ENCODE assay signal across 8 cellular contexts in the genomic region with DNA sequence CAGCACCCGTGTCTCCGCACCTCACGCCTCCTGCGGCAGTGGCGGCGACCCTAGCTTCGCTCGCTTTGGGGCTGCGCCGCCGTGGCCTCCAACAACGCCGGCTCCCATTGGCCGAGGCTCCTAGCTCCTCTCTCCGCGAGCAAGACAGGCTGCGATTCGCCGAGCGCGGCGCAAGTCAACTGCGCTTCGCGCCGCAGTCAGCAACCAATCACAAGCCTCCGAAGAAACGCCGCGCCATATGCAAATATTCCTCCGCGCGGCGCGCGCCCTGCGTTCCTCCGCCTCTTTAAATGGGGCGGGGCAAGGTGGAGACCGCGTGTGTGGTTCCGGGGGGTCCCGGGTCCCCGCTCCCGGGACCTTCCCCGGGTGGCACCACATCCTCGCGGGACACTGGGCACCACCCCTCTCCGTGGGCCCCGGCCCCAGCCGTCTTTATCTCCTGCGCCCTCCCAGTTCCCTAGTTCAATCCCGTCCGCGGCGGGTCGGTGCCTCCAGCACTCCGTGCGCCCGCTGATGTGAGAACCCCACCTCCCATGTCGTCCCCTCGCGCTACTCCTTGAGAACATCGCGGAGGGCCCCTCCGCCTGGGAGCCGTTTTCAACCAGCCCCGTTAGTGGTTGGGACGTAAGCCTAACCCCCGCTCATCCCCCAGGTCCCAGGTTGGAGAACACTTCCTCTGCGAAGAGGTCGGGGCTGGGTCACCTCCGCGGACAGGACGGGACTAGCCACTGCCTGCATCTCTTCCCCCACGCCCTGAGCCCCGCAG. TPM values are rescaled to one million over a fixed set of nuclear protein-coding genes. Genes with fewer than 3 reads are reported as not detected.
A peak's percentile ranks its signal among the peaks of the same experiment; 100 is the strongest.
DNase-seq lines count a peak whose midpoint lies in the region; ATAC-seq and TF ChIP-seq lines count a peak whose summit lies in the region.

A gene with protein sequence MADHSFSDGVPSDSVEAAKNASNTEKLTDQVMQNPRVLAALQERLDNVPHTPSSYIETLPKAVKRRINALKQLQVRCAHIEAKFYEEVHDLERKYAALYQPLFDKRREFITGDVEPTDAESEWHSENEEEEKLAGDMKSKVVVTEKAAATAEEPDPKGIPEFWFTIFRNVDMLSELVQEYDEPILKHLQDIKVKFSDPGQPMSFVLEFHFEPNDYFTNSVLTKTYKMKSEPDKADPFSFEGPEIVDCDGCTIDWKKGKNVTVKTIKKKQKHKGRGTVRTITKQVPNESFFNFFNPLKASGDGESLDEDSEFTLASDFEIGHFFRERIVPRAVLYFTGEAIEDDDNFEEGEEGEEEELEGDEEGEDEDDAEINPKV (minus strand): TSS at position 96 of the 766 bp plus-strand sequence. CDS start 13,109 bp downstream, outside the sequence.

- TF ChIP-seq CTCF in BJ (IDR thresholded peaks at IDR 0.05; ENCODE audit: insufficient read depth, low read depth, low read length), result no peak

- peak within 1 kb of the TSS; percentile 98 for H3K4me3 Mint-ChIP-seq in activated CD4-positive, alpha-beta T cell treated with anti-CD3 and anti-CD28 coated beads, Interleukin-2, amount 10 ng/mL, durations not matched to agents 24 days and 14 days

- peaks cover 30% of the 10 kb centered on the region for H3K4me1 Mint-ChIP-seq in activated CD4-positive, alpha-beta T cell treated with anti-CD3 and anti-CD28 coated beads, Interleukin-2, amount 10 ng/mL, durations not matched to agents 24 days and 14 days

- H3K36me3 ChIP-seq in BJ (ENCODE audit: control insufficient read depth, insufficient read depth, low read length), result no peaks in the 10 kb centered on the region; the same call in 1 of the 2 replicates

- POLR2A ChIA-PET in BJ (lab: Charles Lee), result interaction anchor here (0.9 kb wide), 1 partner anchor 47 kb away, joined by 5 read pairs; no protein-coding TSS in a partner anchor

- no peaks in the 10 kb centered on the region for H3K9me3 Mint-ChIP-seq in activated CD4-positive, alpha-beta T cell treated with anti-CD3 and anti-CD28 coated beads, Interleukin-2, amount 10 ng/mL, durations not matched to agents 24 days and 14 days

- intact Hi-C loops in activated CD4-positive, alpha-beta T cell treated with anti-CD3 and anti-CD28 coated beads, Interleukin-2, amount 10 ng/mL, durations not matched to agents 24 days and 14 days (cut with micrococcal nuclease), result loop anchor here (1.0 to 5.0 kb wide), 4 partner anchors 22 to 100 kb away; a partner anchor contains a TSS

- H3K27ac Mint-ChIP-seq in activated CD4-positive, alpha-beta T cell treated with anti-CD3 and anti-CD28 coated beads, Interleukin-2, amount 10 ng/mL, durations not matched to agents 24 days and 14 days, result peak within 1 kb of the TSS; percentile 99

- H3K27me3 Mint-ChIP-seq in activated CD4-positive, alpha-beta T cell treated with anti-CD3 and anti-CD28 coated beads, Interleukin-2, amount 10 ng/mL, durations not matched to agents 24 days and 14 days, result no peaks in the 10 kb centered on the region

- DNase-seq in BJ (ENCODE audit: low read depth), result peak; percentile 69
- peak; percentile 97 for DNase-seq in NCI-H526 treated with DMSO at 0.1 percent for 48 hours (lab: John Stamatoyannopoulos, UW)
- DNase-seq in activated CD4-positive, alpha-beta T cell treated with anti-CD3 and anti-CD28 coated beads, Interleukin-2, amount 10 ng/mL, durations not matched to agents 24 days and 14 days, result peak; percentile 99
- DNase-seq in cortex of kidney (lab: John Stamatoyannopoulos, UW), result peak; percentile 87
- DNase-seq in left kidney (ENCODE audit: low read depth, low spot score), result peak; percentile 99
- DNase-seq in stimulated activated CD4-positive, alpha-beta T cell treated with anti-CD3 and anti-CD28 coated beads, Interleukin-2, amount 100 ng/mL, for 24 hours, result peak; percentile 95 to 96

- CTCF ChIA-PET in BJ (lab: Yijun Ruan, JAX), result interaction anchor here (0.7 to 1.7 kb wide), 2 partner anchors 173 to 461 kb away, joined by 3 to 4 read pairs; a partner anchor contains a TSS

- ATAC-seq in GM19324 (IDR thresholded peaks at IDR 0.05; ENCODE audit: low FRiP score, unreplicated experiment) (peak; percentile 89), HG03469 (IDR thresholded peaks at IDR 0.05; ENCODE audit: unreplicated experiment) (peak; percentile 76)

- H3K27me3 ChIP-seq in BJ (ENCODE audit: control insufficient read depth, insufficient read depth, low read length), result no peaks in the 10 kb centered on the region

- H3K36me3 Mint-ChIP-seq in activated CD4-positive, alpha-beta T cell treated with anti-CD3 and anti-CD28 coated beads, Interleukin-2, amount 10 ng/mL, durations not matched to agents 24 days and 14 days (ENCODE audit: low read depth), result peaks cover 31% of the 10 kb centered on the region

- peak within 1 kb of the TSS; percentile 48 for H3K4me3 ChIP-seq in BJ (ENCODE audit: low read depth, low read length)

RNA-seq across cellular contexts. Expression of the gene that starts here (rescaled TPM):
- polyA plus RNA-seq in BJ (2011; rRNA removed), result 65.1 and 67.0 TPM in 2 replicates
- 28.2 and 34.5 TPM in 2 replicates for polyA minus RNA-seq in BJ (2011; rRNA and poly(A)+ RNA removed)
- total RNA-seq in activated CD4-positive, alpha-beta T cell treated with anti-CD3 and anti-CD28 coated beads, Interleukin-2, amount 10 ng/mL, durations not matched to agents 24 days and 14 days, result 263 and 272 TPM in 2 replicates

Comparison
In these comparisons a context has a peak if more than half of its experiments do, and no peak if none do; other contexts are left out.
1. Peak in every context shown above with its lines: DNase-seq, ATAC-seq and H3K4me3 ChIP-seq.